Comparison of ENCODE assay signal across 8 cellular contexts in genomic region chr19:47158879-47159509, GRCh38. TPM values are rescaled to one million over a fixed set of nuclear protein-coding genes. Genes with fewer than 3 reads are reported as not detected.
A peak's percentile ranks its signal among the peaks of the same experiment; 100 is the strongest.
DNase-seq lines count a peak whose midpoint lies in the region; ATAC-seq and TF ChIP-seq lines count a peak whose summit lies in the region.

No MANE protein-coding gene starts in this region.

- no peak for DNase-seq in heart left ventricle
- DNase-seq in Right ventricle myocardium superior: no peak
- no peak for DNase-seq in body of pancreas
- DNase-seq in upper lobe of right lung: no peak
- DNase-seq in SKM-1 (lab: John Stamatoyannopoulos, UW; ENCODE audit: unreplicated experiment): no peak
- no peak for DNase-seq in NCI-H446 treated with DMSO at 0.1 percent for 48 hours (lab: John Stamatoyannopoulos, UW)

- peaks cover 20 to 60% (median 43%) of the 10 kb centered on the region in 12 donors for H3K4me1 ChIP-seq in heart left ventricle
- H3K4me1 ChIP-seq in body of pancreas: peaks cover 13% of the 10 kb centered on the region
- H3K4me1 ChIP-seq in muscle layer of duodenum (ENCODE audit: control insufficient read depth in 1 of 2, insufficient read depth in 2 of 2, low read length in 2 of 2): peaks cover 25 to 42% of the 10 kb centered on the region in 2 donors
- peaks cover 46% of the 10 kb centered on the region for H3K4me1 ChIP-seq in upper lobe of right lung

- no peak for TF ChIP-seq POLR2A in heart left ventricle (IDR thresholded peaks at IDR 0.05)
- no peak for TF ChIP-seq POLR2A in body of pancreas (IDR thresholded peaks at IDR 0.05)

- WGBS in heart left ventricle, 4 donors: 76 to 86% (median 82%) methylated on average over 7 of the region's 7 CpGs
- WGBS in body of pancreas, 2 donors: 75 to 83% methylated on average over 7 of the region's 7 CpGs

- intact Hi-C loops in heart left ventricle (cut with DNase I) (loop anchor here in 8 of 10 donors (5.0 to 10.0 kb wide), 6 partner anchors 33 to 68 kb away; no protein-coding TSS in a partner anchor), Right ventricle myocardium superior (cut with DNase I) (loop anchor here (5.0 kb wide), 1 partner anchor 33 kb away; no protein-coding TSS in a partner anchor), body of pancreas (cut with DNase I) (no loop called here), upper lobe of right lung (cut with DNase I) (no loop called here)

- H3K4me3 ChIP-seq in heart left ventricle: no peak overlapping the region
- no peak overlapping the region for H3K4me3 ChIP-seq in body of pancreas
- no peak overlapping the region for H3K4me3 ChIP-seq in muscle layer of duodenum (ENCODE audit: low read depth in 1 of 2, low read length in 2 of 2)
- no peak overlapping the region for H3K4me3 ChIP-seq in upper lobe of right lung

- H3K36me3 ChIP-seq in heart left ventricle (peaks cover 0 to 42% (median 31%) of the 10 kb centered on the region in 9 donors), body of pancreas (replicated peaks in 1 of 2; ENCODE audit: insufficient read depth in 1 of 2, low read depth in 2 of 2) (peaks cover 0 to 6% of the 10 kb centered on the region in 2 donors), muscle layer of duodenum (ENCODE audit: control insufficient read depth in 1 of 2, insufficient read depth in 2 of 2, low read length in 2 of 2) (peaks cover 0 to 6% of the 10 kb centered on the region in 2 donors), upper lobe of right lung (peaks cover 27% of the 10 kb centered on the region)

- TF ChIP-seq CTCF in heart left ventricle (IDR thresholded peaks at IDR 0.05) (no peak), body of pancreas (IDR thresholded peaks at IDR 0.05) (no peak), upper lobe of right lung (IDR thresholded peaks at IDR 0.05) (no peak)

- peak overlapping the region; percentile 67 to 92 (median 86) for H3K27ac ChIP-seq in heart left ventricle
- peak overlapping the region in 3 of 4 donors; percentile 42 to 60 (median 53) for H3K27ac ChIP-seq in body of pancreas
- peak overlapping the region; percentile 85 for H3K27ac ChIP-seq in muscle layer of duodenum (ENCODE audit: low read length)
- peak overlapping the region; percentile 75 for H3K27ac ChIP-seq in upper lobe of right lung

- H3K9me3 ChIP-seq in heart left ventricle (no peaks in the 10 kb centered on the region), body of pancreas (no peaks in the 10 kb centered on the region), muscle layer of duodenum (ENCODE audit: control insufficient read depth in 1 of 2, low read length in 2 of 2) (no peaks in the 10 kb centered on the region), upper lobe of right lung (no peaks in the 10 kb centered on the region)

- H3K27me3 ChIP-seq in heart left ventricle (no peaks in the 10 kb centered on the region), body of pancreas (no peaks in the 10 kb centered on the region), muscle layer of duodenum (ENCODE audit: low read depth, low read length) (no peaks in the 10 kb centered on the region), upper lobe of right lung (no peaks in the 10 kb centered on the region)

- ATAC-seq in heart left ventricle (no peak), Right ventricle myocardium superior (ENCODE audit: poor library complexity) (no peak), body of pancreas (no peak), upper lobe of right lung (no peak), GM18520 (IDR thresholded peaks at IDR 0.05; ENCODE audit: unreplicated experiment) (no peak)

RNA-seq across cellular contexts. Expression of gene SAE1, which starts 28.4 kb away (rescaled TPM):
- total RNA-seq in heart left ventricle (10 to 100 TPM; 30.5 to 58.7 (median 49.7) TPM), Right ventricle myocardium superior (42.2 TPM), body of pancreas (10 to 100 TPM; 14.5 to 21.5 TPM), upper lobe of right lung (57.6 TPM)
- polyA plus RNA-seq in heart left ventricle: 10 to 100 TPM; 15.7 to 84.1 TPM

RNA-seq across cellular contexts. Expression of gene ZC3H4, which starts 45.4 kb away (rescaled TPM):
- total RNA-seq in heart left ventricle (10 to 100 TPM; 16.5 to 35.0 (median 24.7) TPM), Right ventricle myocardium superior (20.6 TPM), body of pancreas (10 to 100 TPM; 18.9 to 34.3 TPM), upper lobe of right lung (47.5 TPM)
- 10 to 100 TPM in 1 of 2 donors, 1 to 10 TPM in 1; 9.6 to 10.4 TPM for polyA plus RNA-seq in heart left ventricle

Comparison
In these comparisons a context has a peak if more than half of its experiments do, and no peak if none do; other contexts are left out.
1. intact Hi-C loops: an anchor here in heart left ventricle (5.0 to 10.0 kb wide) and Right ventricle myocardium superior (5.0 kb wide); none called in body of pancreas and upper lobe of right lung.